Comparison of ENCODE assay signal across 9 cellular contexts in genomic region chr10:15369642-15370211, GRCh38. TPM values are rescaled to one million over a fixed set of nuclear protein-coding genes. Genes with fewer than 3 reads are reported as not detected.
A peak's percentile ranks its signal among the peaks of the same experiment; 100 is the strongest.
DNase-seq lines count a peak whose midpoint lies in the region; ATAC-seq, FAIRE-seq and TF ChIP-seq lines count a peak whose summit lies in the region.
"Had no signal": no experiment of that assay in that cellular context is flagged by ENCODE, and none has a peak within 500 bp of the region (broad histone marks: within the 10 kb centered on the region; RNA-seq: fewer than 3 reads in every experiment).

No MANE protein-coding gene starts in this region.

- no peak overlapping the region for H2AK5ac ChIP-seq in trophoblast cell (ENCODE audit: low read length)

- H3K27me3 ChIP-seq in trophoblast cell (ENCODE audit: insufficient read depth, low read length) = no peaks in the 10 kb centered on the region

- POLR2A ChIA-PET in activated CD8-positive, alpha-beta T cell treated with anti-CD3 and anti-CD28 coated beads for 36 hours (lab: Charles Lee) = no interaction called here

- peak overlapping the region; percentile 68 for H3K27ac Mint-ChIP-seq in activated CD8-positive, alpha-beta T cell treated with anti-CD3 and anti-CD28 coated beads for 36 hours

- peak overlapping the region; percentile 70 for H4K8ac ChIP-seq in trophoblast cell (ENCODE audit: low read depth, low read length)

- H3K9me3 ChIP-seq in trophoblast cell (ENCODE audit: insufficient read depth, low read depth, low read length) = no peaks in the 10 kb centered on the region

- peak overlapping the region; percentile 94 for H3K4me3 ChIP-seq in trophoblast cell (ENCODE audit: low read depth, low read length)

- peaks cover 0 to 8% of the 10 kb centered on the region in 2 experiments for H3K4me1 ChIP-seq in trophoblast cell (ENCODE audit: control insufficient read depth in 1 of 2, insufficient read depth in 2 of 2, low read length in 2 of 2)

- peaks cover 11% of the 10 kb centered on the region for H3K79me1 ChIP-seq in trophoblast cell (ENCODE audit: low read length)

- H2AFZ ChIP-seq in trophoblast cell (ENCODE audit: insufficient read depth, low read length, poor library complexity) = peak overlapping the region; percentile 10

- H3K9me3 Mint-ChIP-seq in activated CD8-positive, alpha-beta T cell treated with anti-CD3 and anti-CD28 coated beads for 36 hours = no peaks in the 10 kb centered on the region

- WGBS in trophoblast cell (ENCODE audit: extremely low coverage, insufficient coverage, insufficient read length) = no CpG with 5 or more reads among the region's 23 CpGs

- peak overlapping the region; percentile 73 for H3K4me3 Mint-ChIP-seq in activated CD8-positive, alpha-beta T cell treated with anti-CD3 and anti-CD28 coated beads for 36 hours

- intact Hi-C loops in activated CD8-positive, alpha-beta T cell treated with anti-CD3 and anti-CD28 coated beads for 36 hours (cut with micrococcal nuclease) = loop anchor here (2.0 kb wide), 1 partner anchor 161 kb away; no protein-coding TSS in a partner anchor
- intact Hi-C loops in head of caudate nucleus (cut with DNase I) = loop anchor here (5.0 to 10.0 kb wide), 2 partner anchors 112 to 275 kb away; partner anchors contain the start of gene RPP38

- no peak overlapping the region for H4K12ac ChIP-seq in trophoblast cell (ENCODE audit: low read depth, low read length)

- H3K4ac ChIP-seq in trophoblast cell (ENCODE audit: low read depth, low read length) = peak overlapping the region; percentile 0

- peaks cover 10% of the 10 kb centered on the region for H3K79me2 ChIP-seq in trophoblast cell (ENCODE audit: control insufficient read depth, insufficient read depth, low read length, poor library complexity)

- H3K23ac ChIP-seq in trophoblast cell (ENCODE audit: low read length) = no peak overlapping the region

- peak overlapping the region; percentile 62 for H3K4me2 ChIP-seq in trophoblast cell (ENCODE audit: low read length)

- no peak for TF ChIP-seq CTCF in activated CD8-positive, alpha-beta T cell treated with anti-CD3 and anti-CD28 coated beads for 36 hours (IDR thresholded peaks at IDR 0.05)

- H3K9ac ChIP-seq in trophoblast cell (ENCODE audit: low read length) = peak overlapping the region; percentile 98

- H3K27ac ChIP-seq in trophoblast cell (ENCODE audit: low read depth, low read length) = no peak overlapping the region

- peak overlapping the region; percentile 16 for H2BK5ac ChIP-seq in trophoblast cell (ENCODE audit: low read depth, low read length, poor library complexity)

- peak; percentile 6 for DNase-seq in DMS79 treated with DMSO at 0.1 percent for 48 hours (lab: John Stamatoyannopoulos, UW)
- no peak for DNase-seq in DMS79 (lab: John Stamatoyannopoulos, UW)
- no peak for DNase-seq in activated CD8-positive, alpha-beta T cell treated with anti-CD3 and anti-CD28 coated beads for 36 hours
- peak in 27 of 42 donors; percentile 30 to 67 (median 48) for DNase-seq in head of caudate nucleus
- DNase-seq in trophoblast cell = no peak
- DNase-seq in GM19239 (ENCODE audit: insufficient read length, low spot score) = no peak

- H3K14ac ChIP-seq in trophoblast cell (ENCODE audit: low read length) = peak overlapping the region; percentile 3

- no peak overlapping the region for H2BK12ac ChIP-seq in trophoblast cell (ENCODE audit: low read length)

- peak overlapping the region; percentile 85 for H4K91ac ChIP-seq in trophoblast cell (ENCODE audit: low read depth, low read length)

- CTCF ChIA-PET in activated CD8-positive, alpha-beta T cell treated with anti-CD3 and anti-CD28 coated beads for 36 hours (lab: Charles Lee) = no interaction called here

- peaks cover 49% of the 10 kb centered on the region for H3K27me3 Mint-ChIP-seq in activated CD8-positive, alpha-beta T cell treated with anti-CD3 and anti-CD28 coated beads for 36 hours

- no peaks in the 10 kb centered on the region for H3K36me3 ChIP-seq in trophoblast cell (ENCODE audit: control insufficient read depth in 1 of 2, insufficient read depth in 2 of 2, low read length in 2 of 2)

- no peak overlapping the region for H3K18ac ChIP-seq in trophoblast cell (ENCODE audit: low read length)

- H3K36me3 Mint-ChIP-seq in activated CD8-positive, alpha-beta T cell treated with anti-CD3 and anti-CD28 coated beads for 36 hours (ENCODE audit: low read depth) = no peaks in the 10 kb centered on the region

- no peak overlapping the region for H2BK120ac ChIP-seq in trophoblast cell (ENCODE audit: insufficient read depth, low read length, poor library complexity)

- no peak for FAIRE-seq in GM19239 (lab: Jason Lieb, UNC)
- FAIRE-seq: A204.1 had no signal

- ATAC-seq in activated CD8-positive, alpha-beta T cell treated with anti-CD3 and anti-CD28 coated beads for 36 hours = no peak
- ATAC-seq in GM19351 (IDR thresholded peaks at IDR 0.05; ENCODE audit: unreplicated experiment) (no peak), GM18519 (IDR thresholded peaks at IDR 0.05; ENCODE audit: low FRiP score, unreplicated experiment) (no peak)

- H3K4me1 Mint-ChIP-seq in activated CD8-positive, alpha-beta T cell treated with anti-CD3 and anti-CD28 coated beads for 36 hours (ENCODE audit: low read depth) = peaks cover 9% of the 10 kb centered on the region

RNA-seq across cellular contexts. Expression of gene FAM171A1, which starts 1.4 kb away (rescaled TPM):
- 1 to 10 TPM; 4.2 to 5.1 TPM for total RNA-seq in activated CD8-positive, alpha-beta T cell treated with anti-CD3 and anti-CD28 coated beads for 36 hours
- polyA plus RNA-seq in trophoblast cell (2013) = 31.2 and 31.3 TPM in 2 replicates

Comparison
In these comparisons a context has a peak if more than half of its experiments do, and no peak if none do; other contexts are left out.
1. DNase-seq: peak in DMS79 treated with DMSO at 0.1 percent for 48 hours (single experiment) and head of caudate nucleus (27 of 42); none in DMS79 (single experiment), activated CD8-positive, alpha-beta T cell treated with anti-CD3 and anti-CD28 coated beads for 36 hours (single experiment), trophoblast cell (0 of 2) and GM19239 (single experiment).